3 cellular contexts compared by ENCODE assay signal in the genomic region with DNA sequence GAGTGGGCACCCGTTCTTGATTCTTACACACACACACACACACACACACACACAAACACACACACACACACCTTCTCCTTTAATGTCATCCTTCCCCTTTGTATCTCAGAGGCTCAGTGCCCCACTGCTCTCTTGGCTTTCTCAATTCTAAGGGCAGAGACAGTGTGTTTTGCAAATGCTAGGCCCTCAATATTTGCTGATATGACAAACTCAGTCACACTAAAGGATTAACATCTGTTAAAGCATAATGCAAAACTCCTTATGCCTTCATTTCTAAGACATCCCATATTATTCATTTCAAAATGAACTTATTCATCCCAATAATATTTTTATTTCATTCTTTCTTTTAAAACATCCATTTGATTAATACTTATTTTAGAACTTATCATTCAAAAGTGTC.
A peak's percentile ranks its signal among the peaks of the same experiment; 100 is the strongest.
TF ChIP-seq lines count a peak whose summit lies in the region.

No MANE protein-coding gene starts in this region.

TF ChIP-seq in A549, 52 proteins besides CTCF, POLR2A, EP300 and RAD21:
- no peak for TF ChIP-seq NR3C1 (IDR thresholded peaks at IDR 0.05)
- peak; percentile 83 for TF ChIP-seq MAFK (IDR thresholded peaks at IDR 0.05; ENCODE audit: partially characterized antibody)

TF ChIP-seq in HEK293, 187 proteins besides CTCF, POLR2A, EP300 and RAD21:
- TF ChIP-seq, protein P1, sequence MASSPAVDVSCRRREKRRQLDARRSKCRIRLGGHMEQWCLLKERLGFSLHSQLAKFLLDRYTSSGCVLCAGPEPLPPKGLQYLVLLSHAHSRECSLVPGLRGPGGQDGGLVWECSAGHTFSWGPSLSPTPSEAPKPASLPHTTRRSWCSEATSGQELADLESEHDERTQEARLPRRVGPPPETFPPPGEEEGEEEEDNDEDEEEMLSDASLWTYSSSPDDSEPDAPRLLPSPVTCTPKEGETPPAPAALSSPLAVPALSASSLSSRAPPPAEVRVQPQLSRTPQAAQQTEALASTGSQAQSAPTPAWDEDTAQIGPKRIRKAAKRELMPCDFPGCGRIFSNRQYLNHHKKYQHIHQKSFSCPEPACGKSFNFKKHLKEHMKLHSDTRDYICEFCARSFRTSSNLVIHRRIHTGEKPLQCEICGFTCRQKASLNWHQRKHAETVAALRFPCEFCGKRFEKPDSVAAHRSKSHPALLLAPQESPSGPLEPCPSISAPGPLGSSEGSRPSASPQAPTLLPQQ (tag by site-specific recombination; IDR thresholded peaks at IDR 0.05), result no peak
- TF ChIP-seq ZNF132 (tag by site-specific recombination; IDR thresholded peaks at IDR 0.05; ENCODE audit: borderline replicate concordance) (no peak), EGR2 (tag by site-specific recombination; IDR thresholded peaks at IDR 0.05; ENCODE audit: low read depth) (peak; percentile 24; the same call in 1 of the 2 replicates), ZNF777 (tag by site-specific recombination; IDR thresholded peaks at IDR 0.05; ENCODE audit: borderline replicate concordance) (no peak), GLI2 (tag by site-specific recombination; IDR thresholded peaks at IDR 0.05; ENCODE audit: borderline replicate concordance, low read depth) (no peak), ZNF121 (tag by site-specific recombination; IDR thresholded peaks at IDR 0.05) (no peak), ZNF146 (tag by site-specific recombination; IDR thresholded peaks at IDR 0.05) (no peak), ZIC2 (tag by site-specific recombination; IDR thresholded peaks at IDR 0.05) (no peak), OSR2 (tag by site-specific recombination; IDR thresholded peaks at IDR 0.05) (no peak), ZNF707 (tag by site-specific recombination; IDR thresholded peaks at IDR 0.05) (no peak), ZFHX2 (tag by site-specific recombination; conservative IDR thresholded peaks at IDR 0.05) (0 out of 2 replicates have a peak, but pooled peaks have one; percentile 37), ZNF266 (tag by site-specific recombination; IDR thresholded peaks at IDR 0.05; ENCODE audit: low read depth) (no peak), KLF9 (tag by site-specific recombination; IDR thresholded peaks at IDR 0.05; ENCODE audit: low read depth) (no peak), HOXA7 (CRISPR knock-in tag; IDR thresholded peaks at IDR 0.05; ENCODE audit: borderline replicate concordance) (no peak), GLI4 (tag by site-specific recombination; IDR thresholded peaks at IDR 0.05) (no peak), KLF7 (tag by site-specific recombination; IDR thresholded peaks at IDR 0.05; ENCODE audit: borderline replicate concordance) (no peak), ZNF335 (tag by site-specific recombination; conservative IDR thresholded peaks at IDR 0.05) (no peak), ZNF394 (tag by site-specific recombination; IDR thresholded peaks at IDR 0.05; ENCODE audit: borderline replicate concordance) (no peak), ZNF239 (tag by site-specific recombination; IDR thresholded peaks at IDR 0.05) (no peak), HOXC10 (CRISPR knock-in tag; IDR thresholded peaks at IDR 0.05) (no peak)
- TF ChIP-seq, protein P2, sequence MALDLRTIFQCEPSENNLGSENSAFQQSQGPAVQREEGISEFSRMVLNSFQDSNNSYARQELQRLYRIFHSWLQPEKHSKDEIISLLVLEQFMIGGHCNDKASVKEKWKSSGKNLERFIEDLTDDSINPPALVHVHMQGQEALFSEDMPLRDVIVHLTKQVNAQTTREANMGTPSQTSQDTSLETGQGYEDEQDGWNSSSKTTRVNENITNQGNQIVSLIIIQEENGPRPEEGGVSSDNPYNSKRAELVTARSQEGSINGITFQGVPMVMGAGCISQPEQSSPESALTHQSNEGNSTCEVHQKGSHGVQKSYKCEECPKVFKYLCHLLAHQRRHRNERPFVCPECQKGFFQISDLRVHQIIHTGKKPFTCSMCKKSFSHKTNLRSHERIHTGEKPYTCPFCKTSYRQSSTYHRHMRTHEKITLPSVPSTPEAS (tag by site-specific recombination; IDR thresholded peaks at IDR 0.05), result 0 out of 2 replicates have a peak, but pooled peaks have one; percentile 30

TF ChIP-seq in K562, 482 proteins besides CTCF, POLR2A, EP300 and RAD21:
- TF ChIP-seq NFXL1 (CRISPR knock-in tag; IDR thresholded peaks at IDR 0.05), result no peak
- peak; percentile 73 for TF ChIP-seq C11orf30 (IDR thresholded peaks at IDR 0.05; ENCODE audit: low read depth)
- TF ChIP-seq ZNF316 (IDR thresholded peaks at IDR 0.05), result peak; percentile 86
- no peak for TF ChIP-seq ZNF444 (CRISPR knock-in tag; IDR thresholded peaks at IDR 0.05)
- TF ChIP-seq GABPB2 (CRISPR knock-in tag; conservative IDR thresholded peaks at IDR 0.05), result no peak
- 0 out of 2 replicates have a peak, but pooled peaks have one; percentile 45 for TF ChIP-seq MAFK (IDR thresholded peaks at IDR 0.05; ENCODE audit: low read length)
- peak; percentile 50 for TF ChIP-seq MAFF (IDR thresholded peaks at IDR 0.05; ENCODE audit: low read length)
- TF ChIP-seq CREBBP (IDR thresholded peaks at IDR 0.05; ENCODE audit: low read depth, low read length), result no peak
- TF ChIP-seq SMC3 (conservative IDR thresholded peaks at IDR 0.05; ENCODE audit: insufficient read depth, low read depth, low read length), result no peak
- peak; percentile 69 for TF ChIP-seq MAFG (tag; conservative IDR thresholded peaks at IDR 0.05)
- TF ChIP-seq TFAM (CRISPR knock-in tag; conservative IDR thresholded peaks at IDR 0.05), result no peak
- TF ChIP-seq NR2C2 (CRISPR knock-in tag; IDR thresholded peaks at IDR 0.05), result no peak
- TF ChIP-seq NR2C2 (tag; IDR thresholded peaks at IDR 0.05), result no peak
- no peak for TF ChIP-seq HCFC1 (IDR thresholded peaks at IDR 0.05; ENCODE audit: low read depth, low read length)
